Comparison of ENCODE assay signal across 18 cellular contexts in genomic region chr5:14357861-14358260, GRCh38.
DNase-seq lines count a peak whose midpoint lies in the region; ATAC-seq and TF ChIP-seq lines count a peak whose summit lies in the region.
"Had no signal": no experiment of that assay in that cellular context is flagged by ENCODE, and none has a peak within 500 bp of the region (broad histone marks: within the 10 kb centered on the region; RNA-seq: fewer than 3 reads in every experiment).

No MANE protein-coding gene starts in this region.

- no peak overlapping the region for H3K4me2 ChIP-seq in OCI-LY7 (ENCODE audit: low read length)

- H3K36me3 ChIP-seq in BE2C (peaks cover 20% of the 10 kb centered on the region), HUES48 (ENCODE audit: control insufficient read depth, insufficient read depth, low read length) (peaks cover 46% of the 10 kb centered on the region), lung (ENCODE audit: control insufficient read depth in 2 of 2, insufficient read depth in 2 of 2, low read length in 2 of 2) (peaks cover 9 to 27% of the 10 kb centered on the region in 2 donors), OCI-LY7 (ENCODE audit: insufficient read depth, low read length) (no peaks in the 10 kb centered on the region)
- H3K36me3 ChIP-seq: SJCRH30 had no signal

- peaks cover 69% of the 10 kb centered on the region for H3K4me1 Mint-ChIP-seq in endothelial cell (ENCODE audit: unreplicated experiment)

- H3K4me1 ChIP-seq in BE2C, result peaks cover 28% of the 10 kb centered on the region
- H3K4me1 ChIP-seq in HUES48 (ENCODE audit: control insufficient read depth, insufficient read depth, low read length), result peaks cover 14% of the 10 kb centered on the region
- peaks cover 3 to 9% of the 10 kb centered on the region in 2 donors for H3K4me1 ChIP-seq in lung (ENCODE audit: control insufficient read depth in 2 of 2, insufficient read depth in 2 of 2, low read length in 2 of 2)
- H3K4me1 ChIP-seq in OCI-LY7 (ENCODE audit: insufficient read depth, low read length, poor library complexity, severe bottlenecking), result no peaks in the 10 kb centered on the region
- H3K4me1 ChIP-seq: SJCRH30 had no signal

- H3K27ac ChIP-seq in HUES48 (ENCODE audit: low read depth, low read length), result peak overlapping the region; percentile 25
- peak overlapping the region in 1 of 2 donors; percentile 21 for H3K27ac ChIP-seq in lung (ENCODE audit: low read depth in 1 of 2, low read length in 1 of 2)
- no peak overlapping the region for H3K27ac ChIP-seq in OCI-LY7 (ENCODE audit: low read depth, low read length, poor library complexity, severe bottlenecking)
- H3K27ac ChIP-seq: SJCRH30, WERI-Rb-1 had no signal

- ATAC-seq in lung (ENCODE audit: insufficient read depth, low FRiP score), result no peak
- ATAC-seq: CD8-positive, alpha-beta T cell had no signal

- no peaks in the 10 kb centered on the region for H3K27me3 ChIP-seq in BE2C
- no peaks in the 10 kb centered on the region for H3K27me3 ChIP-seq in HUES48 (ENCODE audit: control insufficient read depth, insufficient read depth, low read length)
- H3K27me3 ChIP-seq in lung (ENCODE audit: control insufficient read depth, insufficient read depth), result no peaks in the 10 kb centered on the region
- H3K27me3 ChIP-seq: SJCRH30 had no signal

- 67 to 76% methylated on average over 20 of the region's 20 CpGs for WGBS in lung, 2 donors

- no TSS peak for BruUV-seq in OCI-LY7 (replicated peaks; lab: Mats Ljungman, UMichigan)

- H4K20me1 ChIP-seq in OCI-LY7 (ENCODE audit: insufficient read depth, low read length), result no peaks in the 10 kb centered on the region

- H3K9me3 Mint-ChIP-seq in endothelial cell (ENCODE audit: unreplicated experiment), result no peaks in the 10 kb centered on the region
- H3K9me3 Mint-ChIP-seq: activated T-helper 1 cell treated with anti-CD3 and anti-CD28 coated beads, Interleukin-12 subunit alpha, Interleukin-12 subunit beta, Interleukin-2, Interleukin-4 antibody, amounts not matched to agents 30 ng/mL and 10 ng/mL and 1 ng/mL, durations not matched to agents 14 hours and 24 hours and 36 hours; CD8-positive, alpha-beta T cell had no signal

- no peak overlapping the region for H3K9ac ChIP-seq in HUES48 (ENCODE audit: low read depth, low read length)

- H3K27ac Mint-ChIP-seq in endothelial cell (ENCODE audit: unreplicated experiment), result peak overlapping the region; percentile 92
- H3K27ac Mint-ChIP-seq: activated T-helper 1 cell treated with anti-CD3 and anti-CD28 coated beads, Interleukin-12 subunit alpha, Interleukin-12 subunit beta, Interleukin-2, Interleukin-4 antibody, amounts not matched to agents 30 ng/mL and 10 ng/mL and 1 ng/mL, durations not matched to agents 14 hours and 24 hours and 36 hours; CD8-positive, alpha-beta T cell had no signal

- H3K4me3 Mint-ChIP-seq in endothelial cell (ENCODE audit: unreplicated experiment), result peak overlapping the region; percentile 88
- H3K4me3 Mint-ChIP-seq: activated T-helper 1 cell treated with anti-CD3 and anti-CD28 coated beads, Interleukin-12 subunit alpha, Interleukin-12 subunit beta, Interleukin-2, Interleukin-4 antibody, amounts not matched to agents 30 ng/mL and 10 ng/mL and 1 ng/mL, durations not matched to agents 14 hours and 24 hours and 36 hours; CD8-positive, alpha-beta T cell had no signal

- peaks cover 9% of the 10 kb centered on the region for H3K36me3 Mint-ChIP-seq in endothelial cell (ENCODE audit: low read depth, unreplicated experiment)
- H3K36me3 Mint-ChIP-seq: CD8-positive, alpha-beta T cell had no signal

- no peaks in the 10 kb centered on the region for H3K79me2 ChIP-seq in OCI-LY7 (ENCODE audit: insufficient read depth, low read depth, low read length)

- H3K4me3 ChIP-seq in BE2C (ENCODE audit: low read depth, low read length) (peak overlapping the region; percentile 29; the same call in 1 of the 2 replicates), HUES48 (ENCODE audit: low read depth, low read length) (peak overlapping the region; percentile 20; the same call in 1 of the 2 replicates), lung (peak overlapping the region; percentile 3), OCI-LY7 (ENCODE audit: low read depth, low read length, poor library complexity, severe bottlenecking) (no peak overlapping the region)
- H3K4me3 ChIP-seq: SJCRH30 had no signal

- no peaks in the 10 kb centered on the region for H3K9me2 ChIP-seq in OCI-LY7 (ENCODE audit: insufficient read depth, low read length)

- CTCF ChIA-PET in OCI-LY7 (lab: Charles Lee; ENCODE audit: unreplicated experiment), result no interaction called here

- POLR2A ChIA-PET in OCI-LY7 (lab: Charles Lee), result interaction anchor here (0.6 kb wide), 1 partner anchor 302 kb away, joined by 3 read pairs; no protein-coding TSS in a partner anchor

- H3K27me3 Mint-ChIP-seq in endothelial cell (ENCODE audit: unreplicated experiment), result peaks cover 14% of the 10 kb centered on the region

- intact Hi-C loops in OCI-LY7 (cut with micrococcal nuclease; ENCODE audit: unreplicated experiment), result no loop called here

- DNase-seq in BE2C (peak; percentile 41), endothelial cell (ENCODE audit: low spot score) (peak; percentile 59), lung (ENCODE audit: low spot score) (no peak), OCI-LY7 (ENCODE audit: low spot score) (no peak), COLO668 (lab: John Stamatoyannopoulos, UW; ENCODE audit: unreplicated experiment) (no peak), midbrain (lab: John Stamatoyannopoulos, UW) (no peak)
- no peak for DNase-seq in stimulated activated CD4-positive, alpha-beta T cell treated with anti-CD3 and anti-CD28 coated beads, Interleukin-1b, Interleukin-23, amount 100 ng/mL, for 48 hours
- DNase-seq: CD8-positive, alpha-beta T cell; effector memory CD4-positive, alpha-beta T cell; GOT3; kidney glomerular epithelial cell; NCI-H748 treated with DMSO at 0.1 percent for 48 hours; SJCRH30; stimulated activated CD4-positive, alpha-beta T cell treated with anti-CD3 and anti-CD28 coated beads, Interleukin-2, amount 100 ng/mL, for 48 hours; T-helper 2 cell; WERI-Rb-1 had no signal

- TF ChIP-seq CTCF in BE2C (IDR thresholded peaks at IDR 0.05; ENCODE audit: low read depth, low read length) (no peak), endothelial cell (IDR thresholded peaks at IDR 0.05; ENCODE audit: unreplicated experiment) (no peak), lung (IDR thresholded peaks at IDR 0.05; ENCODE audit: control extremely low read depth, extremely low read depth) (no peak), OCI-LY7 (conservative IDR thresholded peaks at IDR 0.05; ENCODE audit: low read length) (no peak)

- no peaks in the 10 kb centered on the region for H3K9me3 ChIP-seq in BE2C
- no peaks in the 10 kb centered on the region for H3K9me3 ChIP-seq in HUES48 (ENCODE audit: control insufficient read depth, insufficient read depth, low read length)
- H3K9me3 ChIP-seq in lung (ENCODE audit: control insufficient read depth in 2 of 2, insufficient read depth in 1 of 2, low read length in 1 of 2), result no peaks in the 10 kb centered on the region
- no peaks in the 10 kb centered on the region for H3K9me3 ChIP-seq in OCI-LY7 (ENCODE audit: low read length)
- H3K9me3 ChIP-seq: SJCRH30 had no signal

- no peak overlapping the region for H2AFZ ChIP-seq in OCI-LY7 (ENCODE audit: low read length)

Comparison
In these comparisons a context has a peak if more than half of its experiments do, and no peak if none do; other contexts are left out.
1. DNase-seq: peak in BE2C (single experiment) and endothelial cell (single experiment); none in lung (single experiment), OCI-LY7 (single experiment), COLO668 (single experiment), midbrain (single experiment) and stimulated activated CD4-positive, alpha-beta T cell treated with anti-CD3 and anti-CD28 coated beads, Interleukin-1b, Interleukin-23, amount 100 ng/mL, for 48 hours (single experiment).